ENCODE assay signal across 1 cellular context in genomic region chr22:36549033-36549432, GRCh38.
TF ChIP-seq lines count a peak whose summit lies in the region.

No MANE protein-coding gene starts in this region.

TF ChIP-seq in GM23338, 12 proteins besides CTCF, POLR2A, EP300 and RAD21:
- TF ChIP-seq EZH2phosphoT487 (IDR thresholded peaks at IDR 0.05; ENCODE audit: unreplicated experiment), result no peak
- TF ChIP-seq ZNF331 (CRISPR knock-in tag; IDR thresholded peaks at IDR 0.05; ENCODE audit: low read depth), result no peak
- TF ChIP-seq ZNF114 (CRISPR knock-in tag; IDR thresholded peaks at IDR 0.05), result no peak
- TF ChIP-seq ETS1 (IDR thresholded peaks at IDR 0.05), result no peak
- no peak for TF ChIP-seq CREB1 (CRISPR knock-in tag; IDR thresholded peaks at IDR 0.05; ENCODE audit: low read depth)
- no peak for TF ChIP-seq REST (IDR thresholded peaks at IDR 0.05; ENCODE audit: unreplicated experiment)
- no peak for TF ChIP-seq POLR2AphosphoS5 (IDR thresholded peaks at IDR 0.05; ENCODE audit: low read depth)
- no peak for TF ChIP-seq EZH2 (IDR thresholded peaks at IDR 0.05; ENCODE audit: low read depth, unreplicated experiment)
- TF ChIP-seq JUNB (IDR thresholded peaks at IDR 0.05; ENCODE audit: unreplicated experiment), result no peak
- no peak for TF ChIP-seq NANOG (IDR thresholded peaks at IDR 0.05; ENCODE audit: borderline replicate concordance)
- TF ChIP-seq ZNF462 (CRISPR knock-in tag; IDR thresholded peaks at IDR 0.05), result no peak
- no peak for TF ChIP-seq STAT1 (IDR thresholded peaks at IDR 0.05; ENCODE audit: unreplicated experiment)
